In the genomic region with DNA sequence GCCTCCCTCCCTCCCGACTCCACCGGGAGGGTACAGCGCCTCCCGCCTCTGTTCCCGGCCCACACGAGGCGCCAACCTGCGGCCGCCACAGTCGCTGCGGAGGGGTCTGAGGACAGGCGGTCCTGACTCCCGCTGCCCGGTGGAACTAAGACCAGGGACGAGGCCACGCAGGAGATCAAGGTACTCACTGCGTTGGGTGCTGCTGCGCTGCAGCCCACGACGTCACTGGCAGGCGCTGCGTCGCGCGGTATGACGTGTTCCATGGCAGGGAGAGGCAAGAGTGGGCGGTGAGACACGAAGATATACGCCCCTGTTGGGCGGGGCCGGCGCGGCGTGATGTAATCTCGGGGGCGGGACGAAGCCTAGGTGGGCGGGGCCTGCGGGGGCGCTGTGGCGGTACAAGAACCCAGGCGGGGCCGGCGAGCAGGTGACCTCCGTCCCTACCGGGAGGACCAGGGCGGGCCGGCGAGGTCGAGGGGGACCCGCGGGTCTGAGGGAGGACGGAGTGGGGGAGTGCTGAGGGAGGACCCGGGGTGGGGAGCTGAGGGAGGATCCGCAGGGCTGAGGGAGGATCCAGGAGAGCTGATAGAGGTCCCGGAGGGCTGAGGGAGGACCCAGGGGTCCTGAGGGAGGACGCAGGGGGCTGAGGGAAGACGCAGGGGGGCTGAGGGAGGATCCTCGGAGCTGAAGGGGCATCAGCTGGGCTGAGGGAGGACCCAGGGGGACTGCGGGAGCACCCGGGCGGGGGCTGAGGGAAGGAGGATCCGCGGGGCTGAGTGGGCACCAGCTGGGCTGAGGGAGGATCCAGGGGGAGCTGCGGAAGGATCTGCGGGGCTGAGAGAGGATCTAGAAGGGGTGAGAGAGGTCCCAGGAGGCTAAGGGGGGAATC, we compare ENCODE assay signal across 8 cellular contexts. TPM values are rescaled to one million over a fixed set of nuclear protein-coding genes. Genes with fewer than 3 reads are reported as not detected.
DNase-seq lines count a peak whose midpoint lies in the region; ATAC-seq and TF ChIP-seq lines count a peak whose summit lies in the region.

A gene (minus strand): TSS at position 227 of the 889 bp plus-strand sequence. CDS start 1,039 bp downstream, outside the sequence.

- TF ChIP-seq CTCF in GM10266 (IDR thresholded peaks at IDR 0.05; ENCODE audit: control insufficient read depth, insufficient read depth, low read depth, missing control alignments): no peak
- TF ChIP-seq CTCF in glutamatergic neuron (IDR thresholded peaks at IDR 0.05; ENCODE audit: partially characterized antibody, unreplicated experiment): no peak
- TF ChIP-seq CTCF in osteocyte (IDR thresholded peaks at IDR 0.05): peak; percentile 27

- peak; percentile 90 for ATAC-seq in HG02642 (IDR thresholded peaks at IDR 0.05; ENCODE audit: poor library complexity, unreplicated experiment)

- no peaks in the 10 kb centered on the region for H3K9me3 Mint-ChIP-seq in activated naive CD8-positive, alpha-beta T cell (ENCODE audit: low read depth)
- H3K9me3 Mint-ChIP-seq in glutamatergic neuron (ENCODE audit: unreplicated experiment): peaks cover 8% of the 10 kb centered on the region
- no peaks in the 10 kb centered on the region for H3K9me3 Mint-ChIP-seq in osteocyte (ENCODE audit: unreplicated experiment)

- H3K4me3 Mint-ChIP-seq in activated naive CD8-positive, alpha-beta T cell: peak within 1 kb of the TSS; percentile 92
- H3K4me3 Mint-ChIP-seq in glutamatergic neuron (ENCODE audit: unreplicated experiment) (peak within 1 kb of the TSS; percentile 92), osteocyte (ENCODE audit: unreplicated experiment) (peak within 1 kb of the TSS; percentile 89)

- peak within 1 kb of the TSS; percentile 87 for H3K27ac Mint-ChIP-seq in activated naive CD8-positive, alpha-beta T cell
- peak within 1 kb of the TSS; percentile 75 for H3K27ac Mint-ChIP-seq in glutamatergic neuron (ENCODE audit: unreplicated experiment)
- H3K27ac Mint-ChIP-seq in osteocyte (ENCODE audit: unreplicated experiment): peak within 1 kb of the TSS; percentile 87

- H3K4me3 ChIP-seq in thymus (ENCODE audit: low read length): peak within 1 kb of the TSS; percentile 86

- H3K9me3 ChIP-seq in thymus (ENCODE audit: control insufficient read depth): no peaks in the 10 kb centered on the region

- peaks cover 28% of the 10 kb centered on the region for H3K4me1 Mint-ChIP-seq in activated naive CD8-positive, alpha-beta T cell (ENCODE audit: low read depth)
- H3K4me1 Mint-ChIP-seq in glutamatergic neuron (ENCODE audit: low read depth, unreplicated experiment) (peaks cover 3% of the 10 kb centered on the region), osteocyte (ENCODE audit: unreplicated experiment) (peaks cover 18% of the 10 kb centered on the region)

- peak within 1 kb of the TSS; percentile 90 for H3K27ac ChIP-seq in thymus (ENCODE audit: low read depth)

- no peaks in the 10 kb centered on the region for H3K36me3 Mint-ChIP-seq in activated naive CD8-positive, alpha-beta T cell
- H3K36me3 Mint-ChIP-seq in glutamatergic neuron (ENCODE audit: unreplicated experiment) (no peaks in the 10 kb centered on the region), osteocyte (ENCODE audit: unreplicated experiment) (peaks cover 2% of the 10 kb centered on the region)

- peaks cover 9% of the 10 kb centered on the region for H3K4me1 ChIP-seq in thymus (ENCODE audit: control insufficient read depth, insufficient read depth, low read length)

- H3K27me3 Mint-ChIP-seq in activated naive CD8-positive, alpha-beta T cell: no peaks in the 10 kb centered on the region
- H3K27me3 Mint-ChIP-seq in glutamatergic neuron (ENCODE audit: unreplicated experiment) (peaks cover 7% of the 10 kb centered on the region), osteocyte (ENCODE audit: unreplicated experiment) (no peaks in the 10 kb centered on the region)

- peak; percentile 95 for DNase-seq in GM10266 (ENCODE audit: extremely low spot score)
- DNase-seq in NCI-H1105 (lab: John Stamatoyannopoulos, UW): peak; percentile 80
- peak; percentile 97 for DNase-seq in SKM-1 treated with dmso at 0.1 percent for 144 hours (lab: John Stamatoyannopoulos, UW; ENCODE audit: unreplicated experiment)
- peak; percentile 99 for DNase-seq in glutamatergic neuron
- peak; percentile 99 for DNase-seq in osteocyte (ENCODE audit: extremely low spot score, unreplicated experiment)

- WGBS in thymus: under 1% methylated on average over 66 of the region's 66 CpGs

- H3K36me3 ChIP-seq in thymus (ENCODE audit: control insufficient read depth, insufficient read depth): peaks cover 17% of the 10 kb centered on the region

- H3K27me3 ChIP-seq in thymus (ENCODE audit: control insufficient read depth, insufficient read depth): no peaks in the 10 kb centered on the region

RNA-seq across cellular contexts. Expression of the gene that starts here (rescaled TPM):
- total RNA-seq in glutamatergic neuron (ENCODE audit: unreplicated experiment) (61.5 TPM), osteocyte (46.1 and 47.4 TPM in 2 replicates)
- polyA plus RNA-seq in thymus: 96.7 TPM

Comparison
In these comparisons a context has a peak if more than half of its experiments do, and no peak if none do; other contexts are left out.
1. Peak in every context shown above with its lines: DNase-seq, ATAC-seq, H3K4me3 ChIP-seq and H3K27ac ChIP-seq.